6 cellular contexts compared by ENCODE assay signal in the genomic region with DNA sequence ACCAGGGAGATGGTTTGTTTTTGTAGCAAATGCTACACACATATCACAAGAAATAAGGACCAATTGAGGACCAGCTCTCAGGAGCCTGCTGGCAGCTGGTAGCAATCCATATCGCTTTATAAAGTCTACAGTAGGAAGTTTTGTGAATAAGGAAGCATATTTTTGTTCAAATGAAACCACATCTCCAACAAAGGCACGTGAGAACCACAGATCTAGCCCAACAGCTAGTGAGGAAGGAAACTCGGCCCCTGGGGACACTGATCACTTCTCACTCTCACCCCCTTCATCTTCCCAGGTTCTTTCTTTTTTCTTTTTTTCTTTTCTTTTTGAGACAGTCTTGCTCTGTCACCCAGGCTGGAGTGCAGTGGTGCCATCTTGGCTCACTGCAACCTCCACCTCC. TPM values are rescaled to one million over a fixed set of nuclear protein-coding genes. Genes with fewer than 3 reads are reported as not detected.
"Had no signal": no experiment of that assay in that cellular context is flagged by ENCODE, and none has a peak within 500 bp of the region (broad histone marks: within the 10 kb centered on the region; RNA-seq: fewer than 3 reads in every experiment).

No MANE protein-coding gene starts in this region.

RNA-seq across cellular contexts. Expression of a gene that starts 35.5 kb away (rescaled TPM):
- total RNA-seq: HT1080 had no signal

RNA-seq across cellular contexts. Expression of a gene that starts 42.1 kb away (rescaled TPM):
- total RNA-seq: GM23248, H4, HepG2, HFFc6, HT1080 had no signal
- polyA plus RNA-seq: GM23248, K562 had no signal
